18 cellular contexts compared by ENCODE assay signal in the genomic region with DNA sequence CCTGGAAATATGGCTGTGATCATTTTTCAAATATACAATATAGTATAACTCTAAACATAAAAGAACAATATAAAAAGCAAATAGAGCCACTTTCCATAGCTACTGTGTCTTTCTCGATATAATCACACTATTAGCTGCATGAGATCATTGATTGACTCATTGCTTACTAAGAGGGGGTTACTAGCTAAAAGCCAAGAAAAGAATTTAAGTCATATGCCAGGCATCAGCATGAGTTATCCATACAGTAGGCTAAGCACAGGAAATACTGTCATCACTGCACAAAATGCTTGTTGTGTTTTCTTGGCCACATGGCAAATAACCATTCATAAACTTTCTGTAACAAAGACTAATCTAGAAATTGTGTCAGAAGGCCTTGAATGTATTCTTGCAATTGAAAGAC. TPM values are rescaled to one million over a fixed set of nuclear protein-coding genes. Genes with fewer than 3 reads are reported as not detected.
A peak's percentile ranks its signal among the peaks of the same experiment; 100 is the strongest.
DNase-seq lines count a peak whose midpoint lies in the region; ATAC-seq, FAIRE-seq and TF ChIP-seq lines count a peak whose summit lies in the region.
"Had no signal": no experiment of that assay in that cellular context is flagged by ENCODE, and none has a peak within 500 bp of the region (broad histone marks: within the 10 kb centered on the region; RNA-seq: fewer than 3 reads in every experiment).

No MANE protein-coding gene starts in this region.

- peak; percentile 28 for DNase-seq in AG08396 (ENCODE audit: low spot score)
- DNase-seq in HTR-8/SVneo (ENCODE audit: insufficient read length, low spot score): peak; percentile 4
- peak; percentile 89 for DNase-seq in mammary epithelial cell
- peak; percentile 50 for DNase-seq in kidney epithelial cell (ENCODE audit: low read depth)
- DNase-seq in inferior parietal cortex (ENCODE audit: extremely low spot score): no peak
- no peak for DNase-seq in GM10266 (ENCODE audit: extremely low spot score)
- DNase-seq: activated CD4-positive, alpha-beta memory T cell treated with anti-CD3 and anti-CD28 coated beads for 36 hours; activated naive CD4-positive, alpha-beta T cell; BE2C; lower lobe of right lung; NCI-H2171; ovary had no signal

- FAIRE-seq in HTR-8/SVneo (lab: Jason Lieb, UNC): no peak

- H3K79me2 ChIP-seq in mammary epithelial cell (ENCODE audit: insufficient read depth, low read length): no peaks in the 10 kb centered on the region
- H3K79me2 ChIP-seq: hepatocyte had no signal

- intact Hi-C loops in mammary epithelial cell (cut with micrococcal nuclease): no loop called here

- no peak overlapping the region for H3K27ac ChIP-seq in mammary epithelial cell (ENCODE audit: insufficient read depth, low read depth, low read length)
- H3K27ac ChIP-seq: hepatocyte, lower lobe of right lung, ovary, vagina had no signal

- H3K4me3 ChIP-seq in mammary epithelial cell (replicated peaks in 1 of 3; ENCODE audit: insufficient read depth in 1 of 3, low read depth in 2 of 3, low read length in 3 of 3) (no peak overlapping the region), kidney epithelial cell (ENCODE audit: low read depth, low read length) (no peak overlapping the region)
- H3K4me3 ChIP-seq: hepatocyte, lower lobe of right lung, ovary, vagina had no signal

- H3K36me3 ChIP-seq in mammary epithelial cell (ENCODE audit: insufficient read depth, low read length): no peaks in the 10 kb centered on the region
- H3K36me3 ChIP-seq in kidney epithelial cell (ENCODE audit: control insufficient read depth, insufficient read depth, low read length): no peaks in the 10 kb centered on the region
- H3K36me3 ChIP-seq: BE2C, lower lobe of right lung, ovary, vagina had no signal

- H3K27me3 ChIP-seq in mammary epithelial cell (ENCODE audit: insufficient read depth, low read length): no peaks in the 10 kb centered on the region
- no peaks in the 10 kb centered on the region for H3K27me3 ChIP-seq in kidney epithelial cell (ENCODE audit: control insufficient read depth, insufficient read depth, low read length)
- H3K27me3 ChIP-seq: BE2C, hepatocyte, ovary, vagina had no signal

- no peak overlapping the region for H3K4me2 ChIP-seq in mammary epithelial cell (ENCODE audit: insufficient read depth, low read depth, low read length)
- H3K4me2 ChIP-seq: hepatocyte had no signal

- TF ChIP-seq CTCF in mammary epithelial cell (conservative IDR thresholded peaks at IDR 0.05 in 1 of 2, IDR thresholded peaks at IDR 0.05 in 1 of 2; ENCODE audit: extremely low read depth in 1 of 2, insufficient read depth in 1 of 2, low read depth in 1 of 2, low read length in 2 of 2) (no peak), kidney epithelial cell (IDR thresholded peaks at IDR 0.05; ENCODE audit: insufficient read depth, low read length, poor library complexity, severe bottlenecking) (no peak), GM10266 (IDR thresholded peaks at IDR 0.05; ENCODE audit: control insufficient read depth, insufficient read depth, low read depth, missing control alignments) (no peak)

- 0% methylated on average over 1 of the region's 1 CpG for WGBS in mammary epithelial cell (ENCODE audit: low coverage, missing lambda C conversion rate)

- no peak overlapping the region for H2AFZ ChIP-seq in mammary epithelial cell (ENCODE audit: low read depth, low read length)
- H2AFZ ChIP-seq: hepatocyte had no signal

- no peaks in the 10 kb centered on the region for H3K9me3 ChIP-seq in mammary epithelial cell (replicated peaks; ENCODE audit: insufficient read depth, low read length)
- H3K9me3 ChIP-seq: lower lobe of right lung, ovary, vagina had no signal

- CTCF ChIA-PET in mammary epithelial cell (lab: Charles Lee; ENCODE audit: low non-redundant PET): interaction anchor here (0.6 to 0.7 kb wide), 3 partner anchors 270 to 377 kb away, joined by 3 to 6 read pairs (median 3); no protein-coding TSS in a partner anchor

- H3K4me1 ChIP-seq in mammary epithelial cell (ENCODE audit: insufficient read depth, low read length): peaks cover 10% of the 10 kb centered on the region
- H3K4me1 ChIP-seq: lower lobe of right lung had no signal

- BruUV-seq in mammary epithelial cell (replicated peaks; lab: Mats Ljungman, UMichigan): no TSS peak

- no peak overlapping the region for H3K9ac ChIP-seq in mammary epithelial cell (ENCODE audit: insufficient read depth, low read length)

- no peaks in the 10 kb centered on the region for H4K20me1 ChIP-seq in mammary epithelial cell (ENCODE audit: insufficient read depth, low read length)

- in situ Hi-C loops in mammary epithelial cell (cut with MboI; ENCODE audit: low sequenced_read_pairs in 2 of 2): loop anchor here (5.0 to 25.0 kb wide), 5 partner anchors 272 to 852 kb away; no protein-coding TSS in a partner anchor

- no peak for ATAC-seq in HG03139 (IDR thresholded peaks at IDR 0.05; ENCODE audit: unreplicated experiment)
- no peak for ATAC-seq in HG03565 (IDR thresholded peaks at IDR 0.05; ENCODE audit: unreplicated experiment)
- ATAC-seq: lower lobe of right lung had no signal

- dilution Hi-C loops in mammary epithelial cell (cut with HindIII; ENCODE audit: low sequenced_read_pairs): loop anchor here (25.0 kb wide), 1 partner anchor 834 kb away; the partner anchor contains the start of gene TMEM196

RNA-seq across cellular contexts. Expression of gene ABCB5, which starts 18.8 kb away (rescaled TPM):
- total RNA-seq in mammary epithelial cell: under 1 TPM in 1 of 2 donors, not detected in 1; 0.17 TPM
- not detected for polyA plus RNA-seq in mammary epithelial cell
- polyA minus RNA-seq in mammary epithelial cell: not detected
- 0.17 TPM in 1 of 2 replicates, not detected in the other for total RNA-seq in kidney epithelial cell
- total RNA-seq: activated CD4-positive, alpha-beta memory T cell treated with anti-CD3 and anti-CD28 coated beads for 36 hours; dermis microvascular lymphatic vessel endothelial cell; T-helper 2 cell treated with Interferon-gamma antibody and Interleukin-4, amounts not matched to agents 100 ng/mL and 5 ng/mL, for 36 hours had no signal
- polyA plus RNA-seq: hepatocyte had no signal

Comparison
In these comparisons a context has a peak if more than half of its experiments do, and no peak if none do; other contexts are left out.
1. DNase-seq: peak in AG08396 (single experiment), HTR-8/SVneo (single experiment), mammary epithelial cell (single experiment) and kidney epithelial cell (single experiment); none in inferior parietal cortex (single experiment) and GM10266 (single experiment).